ENCODE assay signal across 1 cellular context in the genomic region with DNA sequence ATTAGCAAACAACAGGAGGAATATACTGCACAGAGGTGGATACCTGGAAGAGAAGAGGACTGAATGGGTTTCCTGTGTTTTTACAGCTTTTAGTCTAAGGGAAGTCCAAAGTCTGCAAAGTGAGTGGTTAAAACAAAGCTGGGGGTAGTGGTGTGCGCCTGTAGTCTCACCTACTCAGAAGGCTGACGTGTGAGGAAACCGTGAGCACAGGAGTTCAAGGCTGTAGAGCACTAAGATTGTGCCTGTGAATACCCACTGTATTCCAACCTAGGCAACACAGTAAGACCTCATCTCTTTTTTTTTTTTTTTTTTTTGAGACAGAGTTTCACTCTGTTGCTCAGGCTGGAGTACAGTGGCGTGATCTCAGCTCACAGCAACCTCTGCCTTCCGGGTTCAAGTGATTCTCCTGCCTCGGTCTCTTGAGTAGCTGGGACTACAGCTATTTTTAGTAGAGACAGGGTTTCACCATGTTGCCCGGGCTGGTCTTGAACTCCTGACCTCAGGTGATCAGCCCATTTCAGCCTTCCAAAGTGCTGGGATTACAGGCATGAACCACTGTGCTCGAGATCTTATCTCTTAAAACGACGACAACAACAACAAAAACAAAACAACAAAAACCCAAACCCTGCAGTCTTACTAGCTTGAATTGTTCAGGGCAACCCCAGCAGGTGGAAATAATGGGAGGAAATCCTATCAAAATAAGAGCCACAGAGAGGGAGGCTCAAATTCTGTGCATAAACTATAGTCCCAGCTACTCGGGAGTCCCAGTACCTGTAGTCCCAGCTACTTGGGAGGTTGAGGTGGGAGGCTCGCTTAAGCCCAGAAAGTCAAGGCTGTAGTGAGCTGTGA.
TF ChIP-seq lines count a peak whose summit lies in the region.

No MANE protein-coding gene starts in this region.

TF ChIP-seq in GM12878, 131 proteins besides CTCF, POLR2A, EP300 and RAD21:
- TF ChIP-seq ZBED1 (IDR thresholded peaks at IDR 0.05; ENCODE audit: borderline replicate concordance), result no peak
- TF ChIP-seq TAF1 (IDR thresholded peaks at IDR 0.05; ENCODE audit: borderline replicate concordance, low read depth, low read length), result no peak
- TF ChIP-seq POLR2AphosphoS2 (IDR thresholded peaks at IDR 0.05; ENCODE audit: low read depth, low read length), result no peak
- no peak for TF ChIP-seq KAT2A (conservative IDR thresholded peaks at IDR 0.05; ENCODE audit: control insufficient read depth, low read depth, low read length)
- TF ChIP-seq, protein P1, sequence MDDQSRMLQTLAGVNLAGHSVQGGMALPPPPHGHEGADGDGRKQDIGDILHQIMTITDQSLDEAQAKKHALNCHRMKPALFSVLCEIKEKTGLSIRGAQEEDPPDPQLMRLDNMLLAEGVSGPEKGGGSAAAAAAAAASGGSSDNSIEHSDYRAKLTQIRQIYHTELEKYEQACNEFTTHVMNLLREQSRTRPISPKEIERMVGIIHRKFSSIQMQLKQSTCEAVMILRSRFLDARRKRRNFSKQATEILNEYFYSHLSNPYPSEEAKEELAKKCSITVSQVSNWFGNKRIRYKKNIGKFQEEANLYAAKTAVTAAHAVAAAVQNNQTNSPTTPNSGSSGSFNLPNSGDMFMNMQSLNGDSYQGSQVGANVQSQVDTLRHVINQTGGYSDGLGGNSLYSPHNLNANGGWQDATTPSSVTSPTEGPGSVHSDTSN (IDR thresholded peaks at IDR 0.05; ENCODE audit: insufficient replicate concordance, low read depth, low read length), result no peak
- no peak for TF ChIP-seq ATF7 (IDR thresholded peaks at IDR 0.05; ENCODE audit: low read depth)
- no peak for TF ChIP-seq CEBPB (IDR thresholded peaks at IDR 0.05; ENCODE audit: borderline replicate concordance in 1 of 2, low read depth in 2 of 2, low read length in 2 of 2)
- TF ChIP-seq ZSCAN29 (IDR thresholded peaks at IDR 0.05), result no peak
- TF ChIP-seq, protein P2, sequence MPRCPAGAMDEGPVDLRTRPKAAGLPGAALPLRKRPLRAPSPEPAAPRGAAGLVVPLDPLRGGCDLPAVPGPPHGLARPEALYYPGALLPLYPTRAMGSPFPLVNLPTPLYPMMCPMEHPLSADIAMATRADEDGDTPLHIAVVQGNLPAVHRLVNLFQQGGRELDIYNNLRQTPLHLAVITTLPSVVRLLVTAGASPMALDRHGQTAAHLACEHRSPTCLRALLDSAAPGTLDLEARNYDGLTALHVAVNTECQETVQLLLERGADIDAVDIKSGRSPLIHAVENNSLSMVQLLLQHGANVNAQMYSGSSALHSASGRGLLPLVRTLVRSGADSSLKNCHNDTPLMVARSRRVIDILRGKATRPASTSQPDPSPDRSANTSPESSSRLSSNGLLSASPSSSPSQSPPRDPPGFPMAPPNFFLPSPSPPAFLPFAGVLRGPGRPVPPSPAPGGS (IDR thresholded peaks at IDR 0.05; ENCODE audit: borderline replicate concordance, insufficient read depth, low read depth, low read length, poor library complexity, severe bottlenecking), result no peak
- no peak for TF ChIP-seq MTA2 (IDR thresholded peaks at IDR 0.05; ENCODE audit: low read depth)
- no peak for TF ChIP-seq SRF (IDR thresholded peaks at IDR 0.05; ENCODE audit: low read depth in 2 of 2, low read length in 2 of 2)
- TF ChIP-seq, protein P3, sequence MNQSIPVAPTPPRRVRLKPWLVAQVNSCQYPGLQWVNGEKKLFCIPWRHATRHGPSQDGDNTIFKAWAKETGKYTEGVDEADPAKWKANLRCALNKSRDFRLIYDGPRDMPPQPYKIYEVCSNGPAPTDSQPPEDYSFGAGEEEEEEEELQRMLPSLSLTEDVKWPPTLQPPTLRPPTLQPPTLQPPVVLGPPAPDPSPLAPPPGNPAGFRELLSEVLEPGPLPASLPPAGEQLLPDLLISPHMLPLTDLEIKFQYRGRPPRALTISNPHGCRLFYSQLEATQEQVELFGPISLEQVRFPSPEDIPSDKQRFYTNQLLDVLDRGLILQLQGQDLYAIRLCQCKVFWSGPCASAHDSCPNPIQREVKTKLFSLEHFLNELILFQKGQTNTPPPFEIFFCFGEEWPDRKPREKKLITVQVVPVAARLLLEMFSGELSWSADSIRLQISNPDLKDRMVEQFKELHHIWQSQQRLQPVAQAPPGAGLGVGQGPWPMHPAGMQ (IDR thresholded peaks at IDR 0.05; ENCODE audit: borderline replicate concordance), result no peak
- no peak for TF ChIP-seq FOXM1 (IDR thresholded peaks at IDR 0.05; ENCODE audit: low read depth, low read length)
- no peak for TF ChIP-seq STAT3 (IDR thresholded peaks at IDR 0.05; ENCODE audit: low read depth, low read length)
